Comparison of ENCODE assay signal across 1 cellular context in genomic region chr15:70149667-70150404, GRCh38.
TF ChIP-seq lines count a peak whose summit lies in the region.

No MANE protein-coding gene starts in this region.

TF ChIP-seq in H1, 55 proteins besides CTCF, POLR2A, EP300 and RAD21:
- TF ChIP-seq MAFK (IDR thresholded peaks at IDR 0.05; ENCODE audit: low read depth, low read length) (peak; percentile 28; the same call in 1 of the 2 replicates), HDAC6 (IDR thresholded peaks at IDR 0.05; ENCODE audit: low read depth, low read length) (no peak)
TF ChIP-seq in H1: peak in this region for 1.
